10 cellular contexts compared by ENCODE assay signal in genomic region chr12:122867701-122868461, GRCh38. TPM values are rescaled to one million over a fixed set of nuclear protein-coding genes. Genes with fewer than 3 reads are reported as not detected.
DNase-seq lines count a peak whose midpoint lies in the region; ATAC-seq and TF ChIP-seq lines count a peak whose summit lies in the region.
"Had no signal": no experiment of that assay in that cellular context is flagged by ENCODE, and none has a peak within 500 bp of the region (broad histone marks: within the 10 kb centered on the region; RNA-seq: fewer than 3 reads in every experiment).

No MANE protein-coding gene starts in this region.

- no peak for ATAC-seq in GM21786 (IDR thresholded peaks at IDR 0.05; ENCODE audit: unreplicated experiment)

- peak overlapping the region; percentile 65 for H3K27ac ChIP-seq in cingulate gyrus (ENCODE audit: low read depth, low read length)

- H3K27me3 Mint-ChIP-seq in IgD-negative memory B cell = no peaks in the 10 kb centered on the region
- no peaks in the 10 kb centered on the region for H3K27me3 Mint-ChIP-seq in osteocyte (ENCODE audit: unreplicated experiment)
- H3K27me3 Mint-ChIP-seq: activated naive CD8-positive, alpha-beta T cell had no signal

- H3K4me3 Mint-ChIP-seq in IgD-negative memory B cell (peak overlapping the region in 1 of 4 donors; percentile 12), osteocyte (ENCODE audit: unreplicated experiment) (no peak overlapping the region)
- H3K4me3 Mint-ChIP-seq: activated naive CD8-positive, alpha-beta T cell had no signal

- H3K36me3 Mint-ChIP-seq in IgD-negative memory B cell = peaks cover 14% of the 10 kb centered on the region
- H3K36me3 Mint-ChIP-seq in osteocyte (ENCODE audit: unreplicated experiment) = peaks cover 33% of the 10 kb centered on the region

- DNase-seq in ACHN (peak; percentile 43), mesenteric fat pad (ENCODE audit: low spot score) (peak; percentile 90), foreskin melanocyte (no peak), osteocyte (ENCODE audit: extremely low spot score, unreplicated experiment) (no peak), DMS153 (lab: John Stamatoyannopoulos, UW) (no peak)
- DNase-seq: RPMI8226 had no signal

- in situ Hi-C loops in ACHN (cut with HindIII; ENCODE audit: low pct_ligation_motif_present, low pct_unique_long_range_greater_than_20kb, low sequenced_read_pairs) = no loop called here

- H3K9me3 Mint-ChIP-seq in IgD-negative memory B cell = no peaks in the 10 kb centered on the region
- H3K9me3 Mint-ChIP-seq in osteocyte (ENCODE audit: unreplicated experiment) = no peaks in the 10 kb centered on the region

- TF ChIP-seq CTCF in osteocyte (IDR thresholded peaks at IDR 0.05) = no peak

- peak overlapping the region in 2 of 3 donors; percentile 57 to 90 for H3K27ac Mint-ChIP-seq in IgD-negative memory B cell
- H3K27ac Mint-ChIP-seq in osteocyte (ENCODE audit: unreplicated experiment) = no peak overlapping the region

- H3K4me1 Mint-ChIP-seq in IgD-negative memory B cell (peaks cover 36 to 60% (median 46%) of the 10 kb centered on the region in 3 donors), osteocyte (ENCODE audit: unreplicated experiment) (peaks cover 34% of the 10 kb centered on the region)

RNA-seq across cellular contexts. Expression of gene VPS37B, which starts 28.0 kb away (rescaled TPM):
- polyA plus RNA-seq in IgD-negative memory B cell = 48.1 TPM
- 27.5 TPM for total RNA-seq in mesenteric fat pad
- total RNA-seq in osteocyte = 27.5 and 29.9 TPM in 2 replicates

RNA-seq across cellular contexts. Expression of gene HIP1R, which starts 32.6 kb away (rescaled TPM):
- polyA plus RNA-seq in IgD-negative memory B cell = 58.3 TPM
- 30.2 TPM for total RNA-seq in mesenteric fat pad
- total RNA-seq in osteocyte = 26.0 and 31.3 TPM in 2 replicates

Comparison
In these comparisons a context has a peak if more than half of its experiments do, and no peak if none do; other contexts are left out.
1. DNase-seq: peak in ACHN (single experiment) and mesenteric fat pad (single experiment); none in foreskin melanocyte (single experiment), osteocyte (single experiment) and DMS153 (single experiment).